ENCODE assay signal across 9 cellular contexts in the genomic region with DNA sequence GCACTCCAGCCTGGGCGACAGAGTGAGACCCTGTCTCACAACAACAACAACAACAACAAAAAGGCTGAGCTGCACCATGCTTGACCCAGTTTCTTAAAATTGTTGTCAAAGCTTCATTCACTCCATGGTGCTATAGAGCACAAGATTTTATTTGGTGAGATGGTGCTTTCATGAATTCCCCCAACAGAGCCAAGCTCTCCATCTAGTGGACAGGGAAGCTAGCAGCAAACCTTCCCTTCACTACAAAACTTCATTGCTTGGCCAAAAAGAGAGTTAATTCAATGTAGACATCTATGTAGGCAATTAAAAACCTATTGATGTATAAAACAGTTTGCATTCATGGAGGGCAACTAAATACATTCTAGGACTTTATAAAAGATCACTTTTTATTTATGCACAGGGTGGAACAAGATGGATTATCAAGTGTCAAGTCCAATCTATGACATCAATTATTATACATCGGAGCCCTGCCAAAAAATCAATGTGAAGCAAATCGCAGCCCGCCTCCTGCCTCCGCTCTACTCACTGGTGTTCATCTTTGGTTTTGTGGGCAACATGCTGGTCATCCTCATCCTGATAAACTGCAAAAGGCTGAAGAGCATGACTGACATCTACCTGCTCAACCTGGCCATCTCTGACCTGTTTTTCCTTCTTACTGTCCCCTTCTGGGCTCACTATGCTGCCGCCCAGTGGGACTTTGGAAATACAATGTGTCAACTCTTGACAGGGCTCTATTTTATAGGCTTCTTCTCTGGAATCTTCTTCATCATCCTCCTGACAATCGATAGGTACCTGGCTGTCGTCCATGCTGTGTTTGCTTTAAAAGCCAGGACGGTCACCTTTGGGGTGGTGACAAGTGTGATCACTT. TPM values are rescaled to one million over a fixed set of nuclear protein-coding genes. Genes with fewer than 3 reads are reported as not detected.
A peak's percentile ranks its signal among the peaks of the same experiment; 100 is the strongest.
DNase-seq lines count a peak whose midpoint lies in the region; ATAC-seq and TF ChIP-seq lines count a peak whose summit lies in the region.
"Had no signal": no experiment of that assay in that cellular context is flagged by ENCODE, and none has a peak within 500 bp of the region (broad histone marks: within the 10 kb centered on the region; RNA-seq: fewer than 3 reads in every experiment).

No MANE protein-coding gene starts in this region.

- H3K4me1 Mint-ChIP-seq in CD8-positive, alpha-beta T cell (ENCODE audit: low read depth), result peaks cover 84% of the 10 kb centered on the region
- H3K4me1 Mint-ChIP-seq in stimulated activated memory B cell treated with anti-CD40 and anti-IgM and Interleukin-4, amounts not matched to agents 10 μg/mL and 1 μg/mL and 100 μg/mL, for 72 hours, result peaks cover 9% of the 10 kb centered on the region

- H3K27ac ChIP-seq in CD8-positive, alpha-beta T cell (ENCODE audit: low read depth, low read length), result no peak overlapping the region
- no peak overlapping the region for H3K27ac ChIP-seq in WERI-Rb-1

- no peaks in the 10 kb centered on the region for H3K9me3 Mint-ChIP-seq in CD8-positive, alpha-beta T cell
- no peaks in the 10 kb centered on the region for H3K9me3 Mint-ChIP-seq in stimulated activated memory B cell treated with anti-CD40 and anti-IgM and Interleukin-4, amounts not matched to agents 10 μg/mL and 1 μg/mL and 100 μg/mL, for 72 hours

- H3K4me3 Mint-ChIP-seq in CD8-positive, alpha-beta T cell, result peak overlapping the region; percentile 65
- H3K4me3 Mint-ChIP-seq in stimulated activated memory B cell treated with anti-CD40 and anti-IgM and Interleukin-4, amounts not matched to agents 10 μg/mL and 1 μg/mL and 100 μg/mL, for 72 hours, result no peak overlapping the region

- no peaks in the 10 kb centered on the region for H3K9me3 ChIP-seq in CD8-positive, alpha-beta T cell (ENCODE audit: low read length)
- H3K9me3 ChIP-seq in WERI-Rb-1 (ENCODE audit: severe bottlenecking), result no peaks in the 10 kb centered on the region

- POLR2A ChIA-PET in CD8-positive, alpha-beta T cell (lab: Charles Lee), result interaction anchor here (0.7 to 1.0 kb wide), 2 partner anchors 165 to 428 kb away, joined by 3 to 5 read pairs; a partner anchor contains a TSS

- peak; percentile 43 for TF ChIP-seq CTCF in CD8-positive, alpha-beta T cell (IDR thresholded peaks at IDR 0.05)
- TF ChIP-seq CTCF in HFF-Myc (IDR thresholded peaks at IDR 0.05; ENCODE audit: low read depth, low read length, missing control alignments) (peak; percentile 56), WERI-Rb-1 (IDR thresholded peaks at IDR 0.05; ENCODE audit: low read depth, low read length) (peak; percentile 23; the same call in 1 of the 2 replicates)

- intact Hi-C loops in CD8-positive, alpha-beta T cell (cut with DNase I, micrococcal nuclease), result loop anchor here (1.0 to 10.0 kb wide), 5 partner anchors 96 to 608 kb away; no protein-coding TSS in a partner anchor

- peak in 1 of 7 experiments; percentile 23 for DNase-seq in CD8-positive, alpha-beta T cell
- DNase-seq in HFF-Myc (ENCODE audit: extremely low read depth, low read depth) (no peak), WERI-Rb-1 (no peak), left kidney (ENCODE audit: low read depth, low spot score) (peak; percentile 36)
- DNase-seq in stimulated activated CD4-positive, alpha-beta T cell treated with anti-CD3 and anti-CD28 coated beads, Interleukin-2, amount 100 ng/mL, for 48 hours, result no peak

- CTCF ChIA-PET in CD8-positive, alpha-beta T cell (lab: Charles Lee), result interaction anchor here (0.7 to 7.8 kb wide), 12 partner anchors 9 to 610 kb away, joined by 3 to 140 read pairs (median 6); a partner anchor contains a TSS

- H3K36me3 ChIP-seq in CD8-positive, alpha-beta T cell (ENCODE audit: insufficient read depth, low read length), result no peaks in the 10 kb centered on the region
- H3K36me3 ChIP-seq in WERI-Rb-1, result no peaks in the 10 kb centered on the region

- no peak overlapping the region for H3K4me3 ChIP-seq in CD8-positive, alpha-beta T cell (ENCODE audit: low read depth, low read length)
- H3K4me3 ChIP-seq in HFF-Myc (replicated peaks; ENCODE audit: low read depth, low read length) (no peak overlapping the region), WERI-Rb-1 (ENCODE audit: low read depth, low read length) (no peak overlapping the region)

- H3K4me1 ChIP-seq in CD8-positive, alpha-beta T cell (ENCODE audit: insufficient read depth, low read length), result peaks cover 44% of the 10 kb centered on the region

- peaks cover 7% of the 10 kb centered on the region for H3K36me3 Mint-ChIP-seq in CD8-positive, alpha-beta T cell
- no peaks in the 10 kb centered on the region for H3K36me3 Mint-ChIP-seq in stimulated activated memory B cell treated with anti-CD40 and anti-IgM and Interleukin-4, amounts not matched to agents 10 μg/mL and 1 μg/mL and 100 μg/mL, for 72 hours

- no peaks in the 10 kb centered on the region for H3K27me3 ChIP-seq in CD8-positive, alpha-beta T cell (ENCODE audit: insufficient read depth, low read length)
- peaks cover 93% of the 10 kb centered on the region for H3K27me3 ChIP-seq in WERI-Rb-1 (ENCODE audit: insufficient read depth, low read depth, severe bottlenecking)

- H3K27ac Mint-ChIP-seq in CD8-positive, alpha-beta T cell, result peak overlapping the region; percentile 84
- H3K27ac Mint-ChIP-seq in stimulated activated memory B cell treated with anti-CD40 and anti-IgM and Interleukin-4, amounts not matched to agents 10 μg/mL and 1 μg/mL and 100 μg/mL, for 72 hours, result no peak overlapping the region

- ATAC-seq in CD8-positive, alpha-beta T cell, result no peak
- no peak for ATAC-seq in GM21576 (IDR thresholded peaks at IDR 0.05; ENCODE audit: unreplicated experiment)
- ATAC-seq in stimulated activated memory B cell treated with anti-CD40 and anti-IgM and Interleukin-4, amounts not matched to agents 10 μg/mL and 1 μg/mL and 100 μg/mL, for 72 hours, result no peak
- no peak for ATAC-seq in GM18519 (IDR thresholded peaks at IDR 0.05; ENCODE audit: low FRiP score, unreplicated experiment)

- no peaks in the 10 kb centered on the region for H3K27me3 Mint-ChIP-seq in CD8-positive, alpha-beta T cell (ENCODE audit: low read depth)
- H3K27me3 Mint-ChIP-seq in stimulated activated memory B cell treated with anti-CD40 and anti-IgM and Interleukin-4, amounts not matched to agents 10 μg/mL and 1 μg/mL and 100 μg/mL, for 72 hours, result no peaks in the 10 kb centered on the region

RNA-seq across cellular contexts. Expression of a gene that starts 2.0 kb away (rescaled TPM):
- 1 to 10 TPM; 6.7 to 7.5 TPM for total RNA-seq in CD8-positive, alpha-beta T cell
- total RNA-seq: temporal lobe had no signal

RNA-seq across cellular contexts. Expression of a gene that starts 18.8 kb away (rescaled TPM):
- total RNA-seq in CD8-positive, alpha-beta T cell, result under 1 TPM; 0.62 to 0.67 TPM

RNA-seq across cellular contexts. Expression of a gene that starts 34.3 kb away (rescaled TPM):
- total RNA-seq in CD8-positive, alpha-beta T cell, result 1 to 10 TPM; 5.3 to 6.6 TPM
